ENCODE assay signal across 1 cellular context in the genomic region with DNA sequence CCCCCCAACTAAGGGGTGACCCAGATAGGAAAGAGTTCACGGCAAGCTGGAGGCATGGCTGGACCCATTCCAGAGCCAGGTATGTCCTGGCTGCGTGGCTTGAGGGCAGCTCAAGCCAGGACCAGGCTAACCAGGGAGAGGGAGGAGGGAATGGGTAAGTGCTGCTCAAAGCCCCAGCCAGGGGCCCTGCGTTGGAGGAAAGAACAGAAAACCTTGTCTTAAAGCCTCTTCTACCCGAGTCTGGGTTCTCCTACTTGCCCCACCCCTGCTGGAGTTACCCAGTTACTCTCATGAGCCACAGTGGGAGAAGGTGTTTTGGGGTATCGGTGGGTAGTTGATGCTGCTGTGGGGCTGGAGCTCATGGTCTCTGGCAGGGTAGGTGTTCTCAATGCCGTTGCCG.
TF ChIP-seq lines count a peak whose summit lies in the region.

No MANE protein-coding gene starts in this region.

TF ChIP-seq in SK-N-SH treated with all-trans-retinoic acid at 6 μM for 48 hours, 23 proteins besides CTCF, POLR2A, EP300 and RAD21 (continued from another document):
- TF ChIP-seq TSHZ2 (CRISPR knock-in tag; IDR thresholded peaks at IDR 0.05) (no peak), ARNTL (CRISPR knock-in tag; IDR thresholded peaks at IDR 0.05; ENCODE audit: borderline replicate concordance, low read depth) (no peak), ZC3H10 (CRISPR knock-in tag; IDR thresholded peaks at IDR 0.05) (no peak), TOX (CRISPR knock-in tag; IDR thresholded peaks at IDR 0.05; ENCODE audit: borderline replicate concordance) (no peak), SNAI2 (CRISPR knock-in tag; IDR thresholded peaks at IDR 0.05) (no peak), ZNF8 (CRISPR knock-in tag; IDR thresholded peaks at IDR 0.05) (no peak)
